28 cellular contexts compared by ENCODE assay signal in genomic region chr7:42961182-42961581, GRCh38.
"Had no signal": no experiment of that assay in that cellular context is flagged by ENCODE, and none has a peak within 500 bp of the region (broad histone marks: within the 10 kb centered on the region; RNA-seq: fewer than 3 reads in every experiment).

No MANE protein-coding gene starts in this region.

- DNase-seq: activated B cell treated with CpG ODN at 0.5 μM for 24 hours; activated CD4-positive, alpha-beta memory T cell treated with anti-CD3 and anti-CD28 coated beads for 36 hours; activated CD4-positive, alpha-beta T cell treated with anti-CD3 and anti-CD28 coated beads for 1 hour; activated CD4-positive, alpha-beta T cell treated with anti-CD3 and anti-CD28 coated beads, Interleukin-2, amount 10 ng/mL, durations not matched to agents 24 days and 14 days; activated CD8-positive, alpha-beta memory T cell treated with anti-CD3 and anti-CD28 coated beads for 24 hours; activated gamma-delta T cell; activated naive CD4-positive, alpha-beta T cell treated with anti-CD3 and anti-CD28 coated beads for 36 hours; activated T-cell treated with anti-CD3 and anti-CD28 coated beads for 4 hours; activated T-cell treated with anti-CD3 and anti-CD28 coated beads, Interleukin-2, amount 50 U/mL, for 48 hours; aorta; caudate nucleus; Kasumi-1; NCI-H1105 treated with DMSO at 0.1 percent for 48 hours; NCI-H1436 treated with DMSO at 0.1 percent for 48 hours; NCI-H187 treated with DMSO at 0.1 percent for 48 hours; NCI-H2081 treated with DMSO at 0.1 percent for 48 hours; NCI-H446; NCI-H524; NCI-H748 treated with DMSO at 0.1 percent for 48 hours; Peyer's patch; Right ventricle myocardium superior; SJCRH30; T-helper 17 cell; T-helper 9 cell had no signal

- H3K4me3 ChIP-seq: breast epithelium, Peyer's patch, SJCRH30 had no signal

- H3K36me3 ChIP-seq: breast epithelium, Peyer's patch, SJCRH30 had no signal

- H3K27ac ChIP-seq: breast epithelium, Peyer's patch, RWPE1, SJCRH30 had no signal

- H3K9me3 ChIP-seq: Peyer's patch, SJCRH30 had no signal

- ATAC-seq: activated T-helper 17 cell treated with anti-CD3 and anti-CD28 coated beads, Interleukin-2, amount 50 U/mL, for 72 hours; T-helper 17 cell had no signal

- H3K27me3 ChIP-seq: breast epithelium, Peyer's patch had no signal

- H3K9me3 Mint-ChIP-seq: activated B cell treated with CpG ODN at 0.5 μM for 24 hours; activated CD4-positive, alpha-beta T cell treated with anti-CD3 and anti-CD28 coated beads, Interleukin-2, amount 10 ng/mL, durations not matched to agents 24 days and 14 days had no signal

- H3K4me1 ChIP-seq: breast epithelium, Peyer's patch, SJCRH30 had no signal

- H3K4me1 Mint-ChIP-seq: activated B cell treated with CpG ODN at 0.5 μM for 24 hours; activated T-helper 17 cell treated with anti-CD3 and anti-CD28 coated beads, Interleukin-2, amount 50 U/mL, for 72 hours; T-helper 17 cell had no signal

- H3K27ac Mint-ChIP-seq: activated B cell treated with CpG ODN at 0.5 μM for 24 hours; activated CD4-positive, alpha-beta memory T cell treated with anti-CD3 and anti-CD28 coated beads for 36 hours; activated CD4-positive, alpha-beta T cell treated with anti-CD3 and anti-CD28 coated beads, Interleukin-2, amount 10 ng/mL, durations not matched to agents 24 days and 14 days; activated naive CD4-positive, alpha-beta T cell treated with anti-CD3 and anti-CD28 coated beads for 36 hours; activated naive CD8-positive, alpha-beta T cell; activated T-helper 17 cell treated with anti-CD3 and anti-CD28 coated beads, Interleukin-2, amount 50 U/mL, for 72 hours; T-helper 17 cell had no signal

- H3K4me3 Mint-ChIP-seq: activated B cell treated with CpG ODN at 0.5 μM for 24 hours; activated CD4-positive, alpha-beta memory T cell treated with anti-CD3 and anti-CD28 coated beads for 36 hours; activated CD4-positive, alpha-beta T cell treated with anti-CD3 and anti-CD28 coated beads, Interleukin-2, amount 10 ng/mL, durations not matched to agents 24 days and 14 days; activated naive CD4-positive, alpha-beta T cell treated with anti-CD3 and anti-CD28 coated beads for 36 hours; activated naive CD8-positive, alpha-beta T cell; activated T-helper 17 cell treated with anti-CD3 and anti-CD28 coated beads, Interleukin-2, amount 50 U/mL, for 72 hours; T-helper 17 cell had no signal
